ENCODE assay signal across 8 cellular contexts in genomic region chr1:204359474-204360255, GRCh38. TPM values are rescaled to one million over a fixed set of nuclear protein-coding genes. Genes with fewer than 3 reads are reported as not detected.
A peak's percentile ranks its signal among the peaks of the same experiment; 100 is the strongest.
DNase-seq lines count a peak whose midpoint lies in the region; ATAC-seq, FAIRE-seq and TF ChIP-seq lines count a peak whose summit lies in the region.

Gene PLEKHA6, minus strand, starts transcription at chr1:204359929. Its CDS starts 86,202 bp downstream, at chr1:204273727.

- FAIRE-seq in astrocyte (lab: Jason Lieb, UNC) = no peak

- peaks cover 8% of the 10 kb centered on the region for H3K4me1 Mint-ChIP-seq in astrocyte (ENCODE audit: low read depth, unreplicated experiment)
- peaks cover 49% of the 10 kb centered on the region for H3K4me1 Mint-ChIP-seq in stimulated activated naive CD8-positive, alpha-beta T cell treated with anti-CD3 and anti-CD28 coated beads, Interleukin-15, amount 100 ng/mL, for 72 hours

- H3K9me3 ChIP-seq in astrocyte (ENCODE audit: insufficient read depth, low read depth, low read length) (no peaks in the 10 kb centered on the region), thyroid gland (no peaks in the 10 kb centered on the region)

- no peaks in the 10 kb centered on the region for H3K9me3 Mint-ChIP-seq in astrocyte (ENCODE audit: unreplicated experiment)
- H3K9me3 Mint-ChIP-seq in stimulated activated naive CD8-positive, alpha-beta T cell treated with anti-CD3 and anti-CD28 coated beads, Interleukin-15, amount 100 ng/mL, for 72 hours = no peaks in the 10 kb centered on the region

- peak; percentile 26 for ATAC-seq in stimulated activated naive CD8-positive, alpha-beta T cell treated with anti-CD3 and anti-CD28 coated beads, Interleukin-15, amount 100 ng/mL, for 72 hours

- WGBS in thyroid gland, 2 donors = 14 to 25% methylated on average over 4 to 20 of the region's 20 CpGs

- no peak within 1 kb of the TSS for H3K4me3 Mint-ChIP-seq in astrocyte (ENCODE audit: unreplicated experiment)
- peak within 1 kb of the TSS in 1 of 2 donors; percentile 35 for H3K4me3 Mint-ChIP-seq in stimulated activated naive CD8-positive, alpha-beta T cell treated with anti-CD3 and anti-CD28 coated beads, Interleukin-15, amount 100 ng/mL, for 72 hours

- H3K4me2 ChIP-seq in astrocyte (ENCODE audit: low read length) = peak within 1 kb of the TSS; percentile 59

- H3K36me3 ChIP-seq in astrocyte (ENCODE audit: insufficient read depth, low read length) = no peaks in the 10 kb centered on the region
- H3K36me3 ChIP-seq in thyroid gland = no peaks in the 10 kb centered on the region

- no peak within 1 kb of the TSS for H3K27ac ChIP-seq in astrocyte (ENCODE audit: low read depth, low read length)
- H3K27ac ChIP-seq in thyroid gland = no peak within 1 kb of the TSS

- H3K4me3 ChIP-seq in astrocyte (ENCODE audit: insufficient read depth, low read depth, low read length) = no peak within 1 kb of the TSS
- no peak within 1 kb of the TSS for H3K4me3 ChIP-seq in thyroid gland (replicated peaks in 1 of 3)

- DNase-seq in C1 segment of cervical spinal cord (lab: John Stamatoyannopoulos, UW) (peak in 12 of 14 donors; percentile 36 to 91 (median 62)), NCI-H1105 treated with DMSO at 0.1 percent for 48 hours (lab: John Stamatoyannopoulos, UW) (peak; percentile 91), astrocyte (ENCODE audit: low read depth) (peak; percentile 16), hypothalamus (lab: John Stamatoyannopoulos, UW) (peak in 45 of 51 donors; percentile 26 to 89 (median 68)), HK-2 (ENCODE audit: unreplicated experiment) (no peak), thyroid gland (no peak)
- DNase-seq in stimulated activated naive CD8-positive, alpha-beta T cell treated with anti-CD3 and anti-CD28 coated beads, Interleukin-15, amount 100 ng/mL, for 72 hours = no peak
- DNase-seq in stimulated activated naive CD4-positive, alpha-beta T cell treated with Interleukin-2 at 50 U/mL for 16 hours (lab: John Stamatoyannopoulos, UW) = no peak

- intact Hi-C loops in thyroid gland (cut with DNase I) = loop anchor here (5.0 to 10.0 kb wide), 2 partner anchors 147 to 495 kb away; partner anchors contain the start of genes GOLT1A and SNRPE

- peaks cover 17% of the 10 kb centered on the region for H3K4me1 ChIP-seq in astrocyte (ENCODE audit: insufficient read depth, low read length)
- H3K4me1 ChIP-seq in thyroid gland = peaks cover 6% of the 10 kb centered on the region in 2 donors

- H4K20me1 ChIP-seq in astrocyte (ENCODE audit: insufficient read depth, low read length) = no peaks in the 10 kb centered on the region

- H3K9ac ChIP-seq in astrocyte (ENCODE audit: low read length) = no peak within 1 kb of the TSS

- TF ChIP-seq POLR2A in thyroid gland (IDR thresholded peaks at IDR 0.05) = no peak

- H3K27me3 ChIP-seq in astrocyte (ENCODE audit: insufficient read depth, low read length) (peaks cover 22% of the 10 kb centered on the region), thyroid gland (no peaks in the 10 kb centered on the region)

- peak within 1 kb of the TSS; percentile 39 for H2AFZ ChIP-seq in astrocyte (ENCODE audit: low read depth, low read length)

- no peaks in the 10 kb centered on the region for H3K79me2 ChIP-seq in astrocyte (ENCODE audit: insufficient read depth, low read length)

- no peaks in the 10 kb centered on the region for H3K36me3 Mint-ChIP-seq in astrocyte (ENCODE audit: low read depth, unreplicated experiment)

- H3K27ac Mint-ChIP-seq in astrocyte (ENCODE audit: unreplicated experiment) = peak within 1 kb of the TSS; percentile 18
- no peak within 1 kb of the TSS for H3K27ac Mint-ChIP-seq in stimulated activated naive CD8-positive, alpha-beta T cell treated with anti-CD3 and anti-CD28 coated beads, Interleukin-15, amount 100 ng/mL, for 72 hours

- TF ChIP-seq CTCF in astrocyte (IDR thresholded peaks at IDR 0.05; ENCODE audit: insufficient read depth, low read depth, low read length) (peak; percentile 7), thyroid gland (IDR thresholded peaks at IDR 0.05) (no peak)

- peaks cover 25% of the 10 kb centered on the region for H3K27me3 Mint-ChIP-seq in astrocyte (ENCODE audit: low read depth, unreplicated experiment)
- H3K27me3 Mint-ChIP-seq in stimulated activated naive CD8-positive, alpha-beta T cell treated with anti-CD3 and anti-CD28 coated beads, Interleukin-15, amount 100 ng/mL, for 72 hours = peaks cover 37% of the 10 kb centered on the region

RNA-seq across cellular contexts. Expression of gene PLEKHA6, which starts in this region (rescaled TPM):
- 1.5 and 2.7 TPM in 2 replicates for total RNA-seq in astrocyte
- 1 to 10 TPM; 2.9 to 8.9 (median 4.0) TPM for total RNA-seq in thyroid gland

Comparison
In these comparisons a context has a peak if more than half of its experiments do, and no peak if none do; other contexts are left out.
1. DNase-seq: peak in C1 segment of cervical spinal cord (12 of 14), NCI-H1105 treated with DMSO at 0.1 percent for 48 hours (single experiment), astrocyte (single experiment) and hypothalamus (45 of 51); none in stimulated activated naive CD8-positive, alpha-beta T cell treated with anti-CD3 and anti-CD28 coated beads, Interleukin-15, amount 100 ng/mL, for 72 hours (0 of 2), HK-2 (single experiment), stimulated activated naive CD4-positive, alpha-beta T cell treated with Interleukin-2 at 50 U/mL for 16 hours (single experiment) and thyroid gland (0 of 2).